In the genomic region with DNA sequence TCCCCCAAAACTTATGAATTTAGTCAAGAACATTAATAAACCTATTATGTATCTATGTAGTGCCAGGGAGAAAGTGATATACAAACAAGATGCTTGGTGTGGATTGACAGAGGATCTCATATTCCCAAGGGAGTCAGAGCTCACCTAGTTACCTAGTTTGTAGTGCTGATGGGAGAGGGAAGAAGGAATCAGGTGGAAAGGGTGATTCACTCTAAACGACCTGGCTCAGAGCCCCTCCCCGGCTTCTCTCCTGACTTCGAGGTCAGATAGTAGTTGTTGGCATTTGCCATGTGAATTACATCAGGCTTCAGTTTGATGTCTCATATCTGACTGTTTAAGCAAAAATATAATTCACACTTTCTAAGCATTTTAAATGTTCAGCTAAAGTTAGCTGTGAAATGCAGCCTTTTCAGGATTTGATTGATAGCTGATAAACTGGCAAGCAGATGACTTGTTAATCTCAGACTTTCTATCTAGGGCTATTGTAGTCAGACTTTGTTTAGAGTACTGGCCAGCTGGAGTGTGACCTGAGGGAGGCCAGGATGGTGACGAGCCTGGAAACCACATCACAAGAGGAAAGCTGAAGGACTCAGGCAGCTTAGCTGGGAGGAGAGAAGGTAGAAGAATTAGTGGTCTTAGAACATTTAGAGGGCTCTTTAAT, we compare ENCODE assay signal across 13 cellular contexts.
A peak's percentile ranks its signal among the peaks of the same experiment; 100 is the strongest.
DNase-seq lines count a peak whose midpoint lies in the region; ATAC-seq, FAIRE-seq and TF ChIP-seq lines count a peak whose summit lies in the region.
"Had no signal": no experiment of that assay in that cellular context is flagged by ENCODE, and none has a peak within 500 bp of the region (broad histone marks: within the 10 kb centered on the region; RNA-seq: fewer than 3 reads in every experiment).

No MANE protein-coding gene starts in this region.

- TF ChIP-seq CTCF in A549 (IDR thresholded peaks at IDR 0.05) (no peak), GM10248 (IDR thresholded peaks at IDR 0.05; ENCODE audit: control extremely low read depth, extremely low read depth, low read depth, missing control alignments) (no peak), chondrocyte (IDR thresholded peaks at IDR 0.05) (no peak)

- H3K4me3 ChIP-seq in A549 = no peak overlapping the region
- H3K4me3 ChIP-seq: esophagus squamous epithelium had no signal

- peaks cover 38% of the 10 kb centered on the region for H3K36me3 Mint-ChIP-seq in activated naive CD8-positive, alpha-beta T cell treated with anti-CD3 and anti-CD28 coated beads, Interleukin-2, amount 10 ng/mL, durations not matched to agents 7 days and 5 days
- peaks cover 5% of the 10 kb centered on the region for H3K36me3 Mint-ChIP-seq in chondrocyte (ENCODE audit: low read depth)

- H3K27ac Mint-ChIP-seq in activated naive CD8-positive, alpha-beta T cell treated with anti-CD3 and anti-CD28 coated beads, Interleukin-2, amount 10 ng/mL, durations not matched to agents 7 days and 5 days = peak overlapping the region; percentile 40
- no peak overlapping the region for H3K27ac Mint-ChIP-seq in chondrocyte (ENCODE audit: unreplicated experiment)
- H3K27ac Mint-ChIP-seq: B cell had no signal

- no peaks in the 10 kb centered on the region for H3K9me3 ChIP-seq in A549
- H3K9me3 ChIP-seq: esophagus squamous epithelium had no signal

- FAIRE-seq in A549 (lab: Jason Lieb, UNC) = no peak
- FAIRE-seq: islet of Langerhans had no signal

- peaks cover 18% of the 10 kb centered on the region for H3K4me1 ChIP-seq in A549
- H3K4me1 ChIP-seq: esophagus squamous epithelium had no signal

- TF ChIP-seq RAD21 in A549 (conservative IDR thresholded peaks at IDR 0.05 in 1 of 2, IDR thresholded peaks at IDR 0.05 in 1 of 2) = no peak

- no peak overlapping the region for H3K4me3 Mint-ChIP-seq in activated naive CD8-positive, alpha-beta T cell treated with anti-CD3 and anti-CD28 coated beads, Interleukin-2, amount 10 ng/mL, durations not matched to agents 7 days and 5 days
- H3K4me3 Mint-ChIP-seq in chondrocyte (ENCODE audit: unreplicated experiment) = no peak overlapping the region
- H3K4me3 Mint-ChIP-seq: B cell had no signal

- H3K9me3 Mint-ChIP-seq in activated naive CD8-positive, alpha-beta T cell treated with anti-CD3 and anti-CD28 coated beads, Interleukin-2, amount 10 ng/mL, durations not matched to agents 7 days and 5 days = peaks cover 8% of the 10 kb centered on the region
- H3K9me3 Mint-ChIP-seq in chondrocyte (ENCODE audit: low read depth) = peaks cover 4% of the 10 kb centered on the region

- no peaks in the 10 kb centered on the region for H3K27me3 Mint-ChIP-seq in activated naive CD8-positive, alpha-beta T cell treated with anti-CD3 and anti-CD28 coated beads, Interleukin-2, amount 10 ng/mL, durations not matched to agents 7 days and 5 days
- H3K27me3 Mint-ChIP-seq in chondrocyte (ENCODE audit: low read depth) = no peaks in the 10 kb centered on the region
- H3K27me3 Mint-ChIP-seq: B cell had no signal

- no peak for TF ChIP-seq POLR2A in A549 (IDR thresholded peaks at IDR 0.05; ENCODE audit: low read length)

- H3K4me2 ChIP-seq in A549 = peak overlapping the region; percentile 43

- CTCF ChIA-PET in A549 (lab: Yijun Ruan, JAX) (no interaction called here), GM10248 (lab: Yijun Ruan, JAX) (interaction anchor here (1.5 kb wide), 1 partner anchor 8 kb away, joined by 4 read pairs; no protein-coding TSS in a partner anchor)

- no peak for TF ChIP-seq EP300 in A549 (IDR thresholded peaks at IDR 0.05)

- H3K27ac ChIP-seq in A549 (peak overlapping the region in 1 of 2 experiments; percentile 56; a peak in 2 of 6 replicates), substantia nigra (ENCODE audit: low read depth, low read length, poor library complexity, severe bottlenecking) (no peak overlapping the region)
- H3K27ac ChIP-seq: esophagus squamous epithelium had no signal

- peaks cover 13% of the 10 kb centered on the region for H3K4me1 Mint-ChIP-seq in activated naive CD8-positive, alpha-beta T cell treated with anti-CD3 and anti-CD28 coated beads, Interleukin-2, amount 10 ng/mL, durations not matched to agents 7 days and 5 days
- peaks cover 4% of the 10 kb centered on the region for H3K4me1 Mint-ChIP-seq in chondrocyte (ENCODE audit: low read depth)
- H3K4me1 Mint-ChIP-seq: B cell had no signal

- ATAC-seq in A549 = peak; percentile 43 to 45; a peak in 4 of 6 replicates
- ATAC-seq in activated naive CD8-positive, alpha-beta T cell treated with anti-CD3 and anti-CD28 coated beads, Interleukin-2, amount 10 ng/mL, durations not matched to agents 7 days and 5 days (ENCODE audit: low read depth) = no peak

- POLR2A ChIA-PET in A549 (lab: Yijun Ruan, JAX) = no interaction called here
- POLR2A ChIA-PET in activated naive CD8-positive, alpha-beta T cell treated with anti-CD3 and anti-CD28 coated beads, Interleukin-2, amount 10 ng/mL, durations not matched to agents 7 days and 5 days (lab: Charles Lee) = no interaction called here
- POLR2A ChIA-PET in GM10248 (lab: Yijun Ruan, JAX) = no interaction called here

- 9% methylated on average over 4 of the region's 4 CpGs for WGBS in A549 (ENCODE audit: missing lambda C conversion rate)

- DNase-seq in A549 (ENCODE audit: low read depth in 1 of 2, low spot score in 1 of 2) = peak in 1 of 2 experiments; percentile 24
- peak; percentile 30 for DNase-seq in HK-2 (ENCODE audit: unreplicated experiment)
- no peak for DNase-seq in activated naive CD8-positive, alpha-beta T cell treated with anti-CD3 and anti-CD28 coated beads, Interleukin-2, amount 10 ng/mL, durations not matched to agents 7 days and 5 days
- DNase-seq in kidney glomerular epithelial cell (lab: John Stamatoyannopoulos, UW) = peak; percentile 97
- DNase-seq in substantia nigra (lab: John Stamatoyannopoulos, UW) = no peak
- DNase-seq in GM10248 (ENCODE audit: extremely low spot score) = no peak
- no peak for DNase-seq in activated CD4-positive, alpha-beta T cell treated with anti-CD3 and anti-CD28 coated beads, Interleukin-2, amount 50 U/mL, for 1 hour
- no peak for DNase-seq in chondrocyte (ENCODE audit: low spot score)
- DNase-seq: esophagus squamous epithelium, NCI-H524, posterior cingulate gyrus had no signal

TF ChIP-seq in A549, 52 proteins besides CTCF, POLR2A, EP300 and RAD21:
- no peak for TF ChIP-seq MYC (IDR thresholded peaks at IDR 0.05; ENCODE audit: borderline replicate concordance, low read length)
- TF ChIP-seq JUNB (IDR thresholded peaks at IDR 0.05) = no peak
- TF ChIP-seq, protein P1, sequence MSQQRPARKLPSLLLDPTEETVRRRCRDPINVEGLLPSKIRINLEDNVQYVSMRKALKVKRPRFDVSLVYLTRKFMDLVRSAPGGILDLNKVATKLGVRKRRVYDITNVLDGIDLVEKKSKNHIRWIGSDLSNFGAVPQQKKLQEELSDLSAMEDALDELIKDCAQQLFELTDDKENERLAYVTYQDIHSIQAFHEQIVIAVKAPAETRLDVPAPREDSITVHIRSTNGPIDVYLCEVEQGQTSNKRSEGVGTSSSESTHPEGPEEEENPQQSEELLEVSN (IDR thresholded peaks at IDR 0.05; ENCODE audit: borderline replicate concordance, low read depth) = no peak
- no peak for TF ChIP-seq RFX5 (IDR thresholded peaks at IDR 0.05)
- no peak for TF ChIP-seq JUN (IDR thresholded peaks at IDR 0.05)
- TF ChIP-seq SREBF2 (IDR thresholded peaks at IDR 0.05) = no peak
- TF ChIP-seq, protein P2, sequence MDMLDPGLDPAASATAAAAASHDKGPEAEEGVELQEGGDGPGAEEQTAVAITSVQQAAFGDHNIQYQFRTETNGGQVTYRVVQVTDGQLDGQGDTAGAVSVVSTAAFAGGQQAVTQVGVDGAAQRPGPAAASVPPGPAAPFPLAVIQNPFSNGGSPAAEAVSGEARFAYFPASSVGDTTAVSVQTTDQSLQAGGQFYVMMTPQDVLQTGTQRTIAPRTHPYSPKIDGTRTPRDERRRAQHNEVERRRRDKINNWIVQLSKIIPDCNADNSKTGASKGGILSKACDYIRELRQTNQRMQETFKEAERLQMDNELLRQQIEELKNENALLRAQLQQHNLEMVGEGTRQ (IDR thresholded peaks at IDR 0.05) = no peak
- TF ChIP-seq, protein P3, sequence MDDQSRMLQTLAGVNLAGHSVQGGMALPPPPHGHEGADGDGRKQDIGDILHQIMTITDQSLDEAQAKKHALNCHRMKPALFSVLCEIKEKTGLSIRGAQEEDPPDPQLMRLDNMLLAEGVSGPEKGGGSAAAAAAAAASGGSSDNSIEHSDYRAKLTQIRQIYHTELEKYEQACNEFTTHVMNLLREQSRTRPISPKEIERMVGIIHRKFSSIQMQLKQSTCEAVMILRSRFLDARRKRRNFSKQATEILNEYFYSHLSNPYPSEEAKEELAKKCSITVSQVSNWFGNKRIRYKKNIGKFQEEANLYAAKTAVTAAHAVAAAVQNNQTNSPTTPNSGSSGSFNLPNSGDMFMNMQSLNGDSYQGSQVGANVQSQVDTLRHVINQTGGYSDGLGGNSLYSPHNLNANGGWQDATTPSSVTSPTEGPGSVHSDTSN (IDR thresholded peaks at IDR 0.05) = no peak
- no peak for TF ChIP-seq HOXB5 (CRISPR knock-in tag; IDR thresholded peaks at IDR 0.05)
- no peak for TF ChIP-seq ZNF302 (CRISPR knock-in tag; IDR thresholded peaks at IDR 0.05)
- no peak for TF ChIP-seq EHMT2 (IDR thresholded peaks at IDR 0.05; ENCODE audit: low read depth)
- no peak for TF ChIP-seq NR3C1 (IDR thresholded peaks at IDR 0.05)
- no peak for TF ChIP-seq SMC3 (IDR thresholded peaks at IDR 0.05)
- no peak for TF ChIP-seq MAFK (IDR thresholded peaks at IDR 0.05; ENCODE audit: partially characterized antibody)

Comparison
In these comparisons a context has a peak if more than half of its experiments do, and no peak if none do; other contexts are left out.
1. DNase-seq: peak in HK-2 (single experiment) and kidney glomerular epithelial cell (single experiment); none in activated naive CD8-positive, alpha-beta T cell treated with anti-CD3 and anti-CD28 coated beads, Interleukin-2, amount 10 ng/mL, durations not matched to agents 7 days and 5 days (single experiment), substantia nigra (0 of 49), GM10248 (single experiment), activated CD4-positive, alpha-beta T cell treated with anti-CD3 and anti-CD28 coated beads, Interleukin-2, amount 50 U/mL, for 1 hour (single experiment) and chondrocyte (single experiment).